Comparison of ENCODE assay signal across 11 cellular contexts in genomic region chr3:177110308-177111254, GRCh38.
A peak's percentile ranks its signal among the peaks of the same experiment; 100 is the strongest.
DNase-seq lines count a peak whose midpoint lies in the region; ATAC-seq, FAIRE-seq and TF ChIP-seq lines count a peak whose summit lies in the region.
"Had no signal": no experiment of that assay in that cellular context is flagged by ENCODE, and none has a peak within 500 bp of the region (broad histone marks: within the 10 kb centered on the region; RNA-seq: fewer than 3 reads in every experiment).

No MANE protein-coding gene starts in this region.

- no peak for TF ChIP-seq CTCF in ascending aorta (IDR thresholded peaks at IDR 0.05)

- H3K36me3 ChIP-seq in CD4-positive, CD25-positive, alpha-beta regulatory T cell (ENCODE audit: control insufficient read depth, insufficient read depth, low read length) = no peaks in the 10 kb centered on the region
- no peaks in the 10 kb centered on the region for H3K36me3 ChIP-seq in ascending aorta
- H3K36me3 ChIP-seq: right atrium auricular region had no signal

- no peaks in the 10 kb centered on the region for H3K9me3 ChIP-seq in CD4-positive, CD25-positive, alpha-beta regulatory T cell (ENCODE audit: control insufficient read depth in 2 of 2, low read length in 2 of 2)
- no peaks in the 10 kb centered on the region for H3K9me3 ChIP-seq in T-helper 17 cell (ENCODE audit: control insufficient read depth, low read length, poor library complexity, severe bottlenecking)
- H3K9me3 ChIP-seq in ascending aorta = no peaks in the 10 kb centered on the region
- H3K9me3 ChIP-seq: right atrium auricular region had no signal

- peaks cover 0 to 1% (median 0%) of the 10 kb centered on the region in 7 donors for H3K9me3 Mint-ChIP-seq in CD4-positive, CD25-positive, alpha-beta regulatory T cell
- H3K9me3 Mint-ChIP-seq in memory B cell = no peaks in the 10 kb centered on the region
- no peaks in the 10 kb centered on the region for H3K9me3 Mint-ChIP-seq in T-helper 2 cell treated with Interferon-gamma antibody and Interleukin-4, amounts not matched to agents 5 μg/mL and 100 μg/mL, for 36 hours

- H3K4me1 ChIP-seq in CD4-positive, CD25-positive, alpha-beta regulatory T cell (ENCODE audit: control insufficient read depth, insufficient read depth, low read length, poor library complexity, severe bottlenecking) = peaks cover 48% of the 10 kb centered on the region
- H3K4me1 ChIP-seq in ascending aorta = peaks cover 0 to 15% of the 10 kb centered on the region in 2 donors

- peak in 1 of 2 donors; percentile 13 for ATAC-seq in CD4-positive, CD25-positive, alpha-beta regulatory T cell (ENCODE audit: low read depth in 2 of 2)
- peak; percentile 30 for ATAC-seq in T-helper 17 cell
- no peak for ATAC-seq in memory B cell (ENCODE audit: low read depth)
- no peak for ATAC-seq in HG03045 (IDR thresholded peaks at IDR 0.05; ENCODE audit: unreplicated experiment)

- peak overlapping the region; percentile 75 for H3K27ac ChIP-seq in CD4-positive, CD25-positive, alpha-beta regulatory T cell (ENCODE audit: insufficient read depth, low read length, poor library complexity, severe bottlenecking)
- H3K27ac ChIP-seq in ascending aorta = no peak overlapping the region

- DNase-seq in CD4-positive, CD25-positive, alpha-beta regulatory T cell = peak in 1 of 3 donors; percentile 7
- DNase-seq in GM18507 (ENCODE audit: extremely low spot score, insufficient read length, low read depth) = no peak
- no peak for DNase-seq in T-helper 17 cell
- no peak for DNase-seq in memory B cell (ENCODE audit: low spot score in 2 of 2)
- DNase-seq in SW 1271 (lab: John Stamatoyannopoulos, UW) = no peak
- DNase-seq in ascending aorta (ENCODE audit: low spot score in 2 of 2) = no peak
- no peak for DNase-seq in T-helper 2 cell treated with Interferon-gamma antibody and Interleukin-4, amounts not matched to agents 5 μg/mL and 100 μg/mL, for 36 hours (ENCODE audit: low spot score)
- DNase-seq: NCI-H2081 had no signal

- peak overlapping the region; percentile 61 to 84 (median 70) for H3K4me3 Mint-ChIP-seq in CD4-positive, CD25-positive, alpha-beta regulatory T cell
- peak overlapping the region; percentile 2 for H3K4me3 Mint-ChIP-seq in T-helper 17 cell
- peak overlapping the region; percentile 1 for H3K4me3 Mint-ChIP-seq in memory B cell
- no peak overlapping the region for H3K4me3 Mint-ChIP-seq in T-helper 2 cell treated with Interferon-gamma antibody and Interleukin-4, amounts not matched to agents 5 μg/mL and 100 μg/mL, for 36 hours

- H3K27ac Mint-ChIP-seq in CD4-positive, CD25-positive, alpha-beta regulatory T cell = peak overlapping the region; percentile 82 to 95 (median 94)
- H3K27ac Mint-ChIP-seq in T-helper 17 cell = peak overlapping the region; percentile 85
- peak overlapping the region; percentile 79 for H3K27ac Mint-ChIP-seq in memory B cell
- H3K27ac Mint-ChIP-seq in T-helper 2 cell treated with Interferon-gamma antibody and Interleukin-4, amounts not matched to agents 5 μg/mL and 100 μg/mL, for 36 hours = no peak overlapping the region

- peaks cover 58 to 82% (median 70%) of the 10 kb centered on the region in 4 donors for H3K4me1 Mint-ChIP-seq in CD4-positive, CD25-positive, alpha-beta regulatory T cell
- H3K4me1 Mint-ChIP-seq in T-helper 17 cell (peaks cover 46% of the 10 kb centered on the region), memory B cell (peaks cover 41% of the 10 kb centered on the region)
- peaks cover 42% of the 10 kb centered on the region for H3K4me1 Mint-ChIP-seq in T-helper 2 cell treated with Interferon-gamma antibody and Interleukin-4, amounts not matched to agents 5 μg/mL and 100 μg/mL, for 36 hours (ENCODE audit: low read depth)

- intact Hi-C loops in ascending aorta (cut with DNase I) = no loop called here

- H3K27me3 ChIP-seq in CD4-positive, CD25-positive, alpha-beta regulatory T cell (ENCODE audit: control insufficient read depth, insufficient read depth, low read length) = no peaks in the 10 kb centered on the region
- H3K27me3 ChIP-seq in ascending aorta = no peaks in the 10 kb centered on the region
- H3K27me3 ChIP-seq: right atrium auricular region had no signal

- H3K4me3 ChIP-seq in CD4-positive, CD25-positive, alpha-beta regulatory T cell (ENCODE audit: low read depth, low read length) = peak overlapping the region; percentile 67
- H3K4me3 ChIP-seq in ascending aorta = no peak overlapping the region
- H3K4me3 ChIP-seq: lung, right atrium auricular region had no signal

- peak; percentile 35 for FAIRE-seq in GM18507 (lab: Jason Lieb, UNC)

- no peaks in the 10 kb centered on the region for H3K36me3 Mint-ChIP-seq in CD4-positive, CD25-positive, alpha-beta regulatory T cell
- H3K36me3 Mint-ChIP-seq in T-helper 17 cell (ENCODE audit: low read depth) = no peaks in the 10 kb centered on the region
- H3K36me3 Mint-ChIP-seq in memory B cell = peaks cover 6% of the 10 kb centered on the region
- H3K36me3 Mint-ChIP-seq in T-helper 2 cell treated with Interferon-gamma antibody and Interleukin-4, amounts not matched to agents 5 μg/mL and 100 μg/mL, for 36 hours (ENCODE audit: low read depth) = peaks cover 5% of the 10 kb centered on the region

- H3K27me3 Mint-ChIP-seq in CD4-positive, CD25-positive, alpha-beta regulatory T cell = no peaks in the 10 kb centered on the region
- H3K27me3 Mint-ChIP-seq in T-helper 17 cell (no peaks in the 10 kb centered on the region), memory B cell (no peaks in the 10 kb centered on the region)
- H3K27me3 Mint-ChIP-seq in T-helper 2 cell treated with Interferon-gamma antibody and Interleukin-4, amounts not matched to agents 5 μg/mL and 100 μg/mL, for 36 hours (ENCODE audit: low read depth) = no peaks in the 10 kb centered on the region
